Comparison of ENCODE assay signal across 14 cellular contexts in genomic region chr5:39201160-39201794, GRCh38. TPM values are rescaled to one million over a fixed set of nuclear protein-coding genes. Genes with fewer than 3 reads are reported as not detected.
DNase-seq lines count a peak whose midpoint lies in the region; ATAC-seq lines count a peak whose summit lies in the region.
"Had no signal": no experiment of that assay in that cellular context is flagged by ENCODE, and none has a peak within 500 bp of the region (broad histone marks: within the 10 kb centered on the region; RNA-seq: fewer than 3 reads in every experiment).

No MANE protein-coding gene starts in this region.

- H3K4me1 Mint-ChIP-seq in activated CD4-positive, alpha-beta T cell treated with anti-CD3 and anti-CD28 coated beads for 36 hours = peaks cover 35% of the 10 kb centered on the region
- peaks cover 10 to 30% of the 10 kb centered on the region in 2 donors for H3K4me1 Mint-ChIP-seq in stimulated activated naive B cell treated with anti-CD40 and anti-IgM and Interleukin-4, amounts not matched to agents 10 μg/mL and 1 μg/mL and 100 μg/mL, for 72 hours

- peak overlapping the region; percentile 58 for H3K4me3 ChIP-seq in effector memory CD4-positive, alpha-beta T cell (ENCODE audit: insufficient read depth, low read depth, low read length, poor library complexity, severe bottlenecking)

- peak; percentile 42 for ATAC-seq in activated CD4-positive, alpha-beta T cell treated with anti-CD3 and anti-CD28 coated beads for 36 hours
- ATAC-seq in stimulated activated naive B cell treated with anti-CD40 and anti-IgM and Interleukin-4, amounts not matched to agents 10 μg/mL and 1 μg/mL and 100 μg/mL, for 72 hours (replicated peaks) = peak; percentile 41 to 56
- ATAC-seq in GM18873 (IDR thresholded peaks at IDR 0.05; ENCODE audit: low FRiP score, unreplicated experiment) (no peak), left ventricle myocardium superior (no peak)
- ATAC-seq: Right ventricle myocardium inferior had no signal

- no peaks in the 10 kb centered on the region for H3K27me3 ChIP-seq in effector memory CD4-positive, alpha-beta T cell (replicated peaks; ENCODE audit: control insufficient read depth, insufficient read depth, low read length, poor library complexity, severe bottlenecking)

- CTCF ChIA-PET in activated CD4-positive, alpha-beta T cell treated with anti-CD3 and anti-CD28 coated beads for 36 hours (lab: Charles Lee) = interaction anchor here (0.7 to 4.2 kb wide), 14 partner anchors 8 to 63 kb away, joined by 3 to 52 read pairs (median 6); partner anchors contain the start of gene FYB1

- peaks cover 31% of the 10 kb centered on the region for H3K4me1 ChIP-seq in effector memory CD4-positive, alpha-beta T cell (ENCODE audit: control insufficient read depth, insufficient read depth, low read length, poor library complexity, severe bottlenecking)

- H3K36me3 ChIP-seq in effector memory CD4-positive, alpha-beta T cell (ENCODE audit: control insufficient read depth, insufficient read depth, low read length) = peaks cover 4% of the 10 kb centered on the region

- intact Hi-C loops in activated CD4-positive, alpha-beta T cell treated with anti-CD3 and anti-CD28 coated beads for 36 hours (cut with DNase I, micrococcal nuclease) = loop anchor here (1.0 to 10.0 kb wide), 7 partner anchors 9 to 1631 kb away; no protein-coding TSS in a partner anchor
- intact Hi-C loops in left ventricle myocardium superior (cut with micrococcal nuclease) = no loop called here

- H3K36me3 Mint-ChIP-seq in activated CD4-positive, alpha-beta T cell treated with anti-CD3 and anti-CD28 coated beads for 36 hours (ENCODE audit: low read depth) = peaks cover 20% of the 10 kb centered on the region
- H3K36me3 Mint-ChIP-seq in stimulated activated naive B cell treated with anti-CD40 and anti-IgM and Interleukin-4, amounts not matched to agents 10 μg/mL and 1 μg/mL and 100 μg/mL, for 72 hours = no peaks in the 10 kb centered on the region

- H3K27ac ChIP-seq in effector memory CD4-positive, alpha-beta T cell (ENCODE audit: insufficient read depth, low read length, poor library complexity, severe bottlenecking) = peak overlapping the region; percentile 90

- H3K27me3 Mint-ChIP-seq in activated CD4-positive, alpha-beta T cell treated with anti-CD3 and anti-CD28 coated beads for 36 hours = no peaks in the 10 kb centered on the region
- no peaks in the 10 kb centered on the region for H3K27me3 Mint-ChIP-seq in stimulated activated naive B cell treated with anti-CD40 and anti-IgM and Interleukin-4, amounts not matched to agents 10 μg/mL and 1 μg/mL and 100 μg/mL, for 72 hours

- peak overlapping the region; percentile 81 for H3K4me3 Mint-ChIP-seq in activated CD4-positive, alpha-beta T cell treated with anti-CD3 and anti-CD28 coated beads for 36 hours
- no peak overlapping the region for H3K4me3 Mint-ChIP-seq in stimulated activated naive B cell treated with anti-CD40 and anti-IgM and Interleukin-4, amounts not matched to agents 10 μg/mL and 1 μg/mL and 100 μg/mL, for 72 hours

- no peaks in the 10 kb centered on the region for H3K9me3 Mint-ChIP-seq in activated CD4-positive, alpha-beta T cell treated with anti-CD3 and anti-CD28 coated beads for 36 hours (ENCODE audit: low read depth)
- no peaks in the 10 kb centered on the region for H3K9me3 Mint-ChIP-seq in stimulated activated naive B cell treated with anti-CD40 and anti-IgM and Interleukin-4, amounts not matched to agents 10 μg/mL and 1 μg/mL and 100 μg/mL, for 72 hours

- no peak for DNase-seq in activated CD4-positive, alpha-beta T cell treated with anti-CD3 and anti-CD28 coated beads for 36 hours
- DNase-seq in activated CD4-positive, alpha-beta T cell treated with anti-CD3 and anti-CD28 coated beads for 48 hours = no peak
- DNase-seq in RPMI7951 (ENCODE audit: low read depth) = peak; percentile 7
- no peak for DNase-seq in effector memory CD4-positive, alpha-beta T cell
- no peak for DNase-seq in stimulated activated naive B cell treated with anti-CD40 and anti-IgM and Interleukin-4, amounts not matched to agents 10 μg/mL and 1 μg/mL and 100 μg/mL, for 72 hours
- DNase-seq in left ventricle myocardium superior = no peak
- no peak for DNase-seq in AG08395 (ENCODE audit: low spot score)
- DNase-seq: activated CD4-positive, alpha-beta T cell treated with anti-CD3 and anti-CD28 coated beads for 4 hours; erythroblast; stimulated activated CD4-positive, alpha-beta T cell treated with anti-CD3 and anti-CD28 coated beads, Interleukin-12 subunit alpha, Interleukin-12 subunit beta, amount 100 ng/mL, for 4 hours; stimulated activated CD8-positive, alpha-beta memory T cell treated with anti-CD3 and anti-CD28 coated beads, Interleukin-4, amount 100 ng/mL, for 48 hours had no signal

- peak overlapping the region; percentile 93 for H3K27ac Mint-ChIP-seq in activated CD4-positive, alpha-beta T cell treated with anti-CD3 and anti-CD28 coated beads for 36 hours
- H3K27ac Mint-ChIP-seq in stimulated activated naive B cell treated with anti-CD40 and anti-IgM and Interleukin-4, amounts not matched to agents 10 μg/mL and 1 μg/mL and 100 μg/mL, for 72 hours = no peak overlapping the region

- POLR2A ChIA-PET in activated CD4-positive, alpha-beta T cell treated with anti-CD3 and anti-CD28 coated beads for 36 hours (lab: Charles Lee) = interaction anchor here (1.2 to 1.8 kb wide), 4 partner anchors 9 to 16 kb away, joined by 3 to 13 read pairs (median 5); no protein-coding TSS in a partner anchor

- no peaks in the 10 kb centered on the region for H3K9me3 ChIP-seq in effector memory CD4-positive, alpha-beta T cell (ENCODE audit: control insufficient read depth, low read length)

RNA-seq across cellular contexts. Expression of gene FYB1, which starts 18.1 kb away (rescaled TPM):
- 100 to 1,000 TPM; 109 to 171 TPM for total RNA-seq in activated CD4-positive, alpha-beta T cell treated with anti-CD3 and anti-CD28 coated beads for 36 hours
- total RNA-seq in RPMI7951 (2014; rRNA removed; shearing (Covaris generic)) = 0.60 and 0.68 TPM in 2 replicates
- total RNA-seq in left ventricle myocardium superior = 5.8 TPM
- total RNA-seq: A673 had no signal

Comparison
In these comparisons a context has a peak if more than half of its experiments do, and no peak if none do; other contexts are left out.
1. ATAC-seq: peak in activated CD4-positive, alpha-beta T cell treated with anti-CD3 and anti-CD28 coated beads for 36 hours (single experiment) and stimulated activated naive B cell treated with anti-CD40 and anti-IgM and Interleukin-4, amounts not matched to agents 10 μg/mL and 1 μg/mL and 100 μg/mL, for 72 hours (2 of 2); none in GM18873 (single experiment) and left ventricle myocardium superior (single experiment).
2. RNA of gene FYB1, which starts 18.1 kb away (total RNA-seq): 109 to 171 TPM in activated CD4-positive, alpha-beta T cell treated with anti-CD3 and anti-CD28 coated beads for 36 hours; 5.8 TPM in left ventricle myocardium superior (single experiment) and 0.60 to 0.68 TPM in RPMI7951; every median in the first group is over 10 times any median in the second.